In the genomic region with DNA sequence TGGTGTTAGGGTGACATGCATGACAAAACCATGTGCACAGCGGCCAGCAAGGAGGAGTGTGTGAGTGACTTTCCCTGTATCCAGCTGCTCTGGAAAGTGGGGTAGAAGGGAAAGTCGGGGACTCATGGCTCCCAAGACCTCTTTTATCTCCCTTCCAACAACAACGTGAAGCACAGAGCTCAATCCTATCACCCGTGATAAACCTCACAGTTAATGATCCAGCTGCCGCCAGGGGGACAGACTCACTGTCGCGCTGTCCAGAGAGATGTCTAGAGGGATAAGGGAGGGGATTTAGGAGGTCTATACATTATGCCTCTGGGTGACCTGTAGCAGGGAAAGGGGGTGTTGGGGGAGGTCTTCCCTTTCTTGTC, we compare ENCODE assay signal across 11 cellular contexts.
A peak's percentile ranks its signal among the peaks of the same experiment; 100 is the strongest.
DNase-seq lines count a peak whose midpoint lies in the region; ATAC-seq and TF ChIP-seq lines count a peak whose summit lies in the region.
"Had no signal": no experiment of that assay in that cellular context is flagged by ENCODE, and none has a peak within 500 bp of the region (broad histone marks: within the 10 kb centered on the region; RNA-seq: fewer than 3 reads in every experiment).

No MANE protein-coding gene starts in this region.

- H3K27me3 ChIP-seq in GM23338 (ENCODE audit: insufficient read depth), result no peaks in the 10 kb centered on the region
- H3K27me3 ChIP-seq: MG63 had no signal

- H3F3A ChIP-seq in GM23338 (replicated peaks; ENCODE audit: low read depth), result no peaks in the 10 kb centered on the region

- H3K27ac Mint-ChIP-seq in GM23338 (no peak overlapping the region), progenitor cell of endocrine pancreas (peak overlapping the region; percentile 49), T-cell (no peak overlapping the region)
- peak overlapping the region; percentile 83 for H3K27ac Mint-ChIP-seq in central memory CD8-positive, alpha-beta T cell (ENCODE audit: low read depth)

- peak overlapping the region; percentile 56; the same call in 1 of the 2 replicates for H2AFZ ChIP-seq in GM23338

- peaks cover 15% of the 10 kb centered on the region for H3K27me3 Mint-ChIP-seq in GM23338 (ENCODE audit: insufficient read depth, low read depth, poor library complexity)
- H3K27me3 Mint-ChIP-seq in central memory CD8-positive, alpha-beta T cell, result peaks cover 5% of the 10 kb centered on the region
- H3K27me3 Mint-ChIP-seq in progenitor cell of endocrine pancreas, result no peaks in the 10 kb centered on the region
- H3K27me3 Mint-ChIP-seq in T-cell, result peaks cover 0 to 5% of the 10 kb centered on the region in 2 donors

- no peaks in the 10 kb centered on the region for H4K20me1 ChIP-seq in GM23338 (replicated peaks; ENCODE audit: insufficient read depth)

- POLR2A ChIA-PET in T-cell (lab: Charles Lee), result interaction anchor here in 1 of 2 donors (0.6 kb wide), 1 partner anchor 208 kb away, joined by 3 read pairs; no protein-coding TSS in a partner anchor

- no peaks in the 10 kb centered on the region; the same call in 2 of the 3 replicates for H3K36me3 Mint-ChIP-seq in GM23338 (ENCODE audit: low read depth)
- peaks cover 4% of the 10 kb centered on the region for H3K36me3 Mint-ChIP-seq in central memory CD8-positive, alpha-beta T cell (ENCODE audit: insufficient read depth)
- no peaks in the 10 kb centered on the region for H3K36me3 Mint-ChIP-seq in progenitor cell of endocrine pancreas (ENCODE audit: insufficient read depth)
- no peaks in the 10 kb centered on the region for H3K36me3 Mint-ChIP-seq in T-cell
- H3K36me3 Mint-ChIP-seq: activated naive CD4-positive, alpha-beta T cell treated with anti-CD3 and anti-CD28 coated beads, Interleukin-2, amount 50 U/mL, for 72 hours had no signal

- H3K9me3 Mint-ChIP-seq in GM23338, result no peaks in the 10 kb centered on the region
- no peaks in the 10 kb centered on the region for H3K9me3 Mint-ChIP-seq in central memory CD8-positive, alpha-beta T cell
- peaks cover 3% of the 10 kb centered on the region for H3K9me3 Mint-ChIP-seq in progenitor cell of endocrine pancreas (ENCODE audit: low read depth)
- H3K9me3 Mint-ChIP-seq in T-cell, result no peaks in the 10 kb centered on the region

- peaks cover 8% of the 10 kb centered on the region for H3K4me1 ChIP-seq in GM23338 (ENCODE audit: insufficient read depth)

- no peaks in the 10 kb centered on the region for H3K79me2 ChIP-seq in GM23338 (replicated peaks; ENCODE audit: insufficient read depth)

- no peak overlapping the region for H3K4me3 ChIP-seq in GM23338
- H3K4me3 ChIP-seq: MG63 had no signal

- TF ChIP-seq CTCF in GM23338 (conservative IDR thresholded peaks at IDR 0.05; ENCODE audit: low read depth in 2 of 2) (peak; percentile 29 to 35), progenitor cell of endocrine pancreas (IDR thresholded peaks at IDR 0.05; ENCODE audit: unreplicated experiment) (peak; percentile 30)

- no peaks in the 10 kb centered on the region for H3K36me3 ChIP-seq in GM23338 (ENCODE audit: insufficient read depth)
- H3K36me3 ChIP-seq: MG63 had no signal

- no peak overlapping the region for H3K4me2 ChIP-seq in GM23338

- ATAC-seq in GM23338 (peak; percentile 43; the same call in 2 of the 3 replicates), T-cell (replicated peaks in 1 of 4) (no peak), GM19328 (IDR thresholded peaks at IDR 0.05; ENCODE audit: unreplicated experiment) (no peak)
- ATAC-seq in central memory CD8-positive, alpha-beta T cell (replicated peaks; ENCODE audit: extremely low read depth, poor library complexity, severe bottlenecking), result no peak

- H3K27ac ChIP-seq in GM23338 (ENCODE audit: low read depth), result no peak overlapping the region

- DNase-seq in GM23338 (ENCODE audit: low spot score), result peak; percentile 41
- DNase-seq in NCI-H82 (lab: John Stamatoyannopoulos, UW), result peak; percentile 84
- no peak for DNase-seq in central memory CD8-positive, alpha-beta T cell (ENCODE audit: low spot score in 2 of 2)
- no peak for DNase-seq in progenitor cell of endocrine pancreas (ENCODE audit: low spot score, unreplicated experiment)
- DNase-seq in T-cell, result no peak
- no peak for DNase-seq in stimulated activated CD8-positive, alpha-beta memory T cell treated with anti-CD3 and anti-CD28 coated beads, Interleukin-4, amount 100 ng/mL, for 48 hours
- DNase-seq: left cardiac atrium, MG63, NCI-H446 had no signal

- CTCF ChIA-PET in T-cell (lab: Charles Lee), result no interaction called here

- no peaks in the 10 kb centered on the region for H3K9me2 ChIP-seq in GM23338 (ENCODE audit: insufficient read depth)

- H3K4me3 Mint-ChIP-seq in GM23338 (no peak overlapping the region), progenitor cell of endocrine pancreas (ENCODE audit: low read depth) (no peak overlapping the region), T-cell (no peak overlapping the region)
- H3K4me3 Mint-ChIP-seq in central memory CD8-positive, alpha-beta T cell, result no peak overlapping the region

- H3K4me1 Mint-ChIP-seq in GM23338 (peaks cover 17% of the 10 kb centered on the region), progenitor cell of endocrine pancreas (ENCODE audit: low read depth) (peaks cover 21% of the 10 kb centered on the region), T-cell (peaks cover 14 to 18% (median 17%) of the 10 kb centered on the region in 3 donors)
- H3K4me1 Mint-ChIP-seq in central memory CD8-positive, alpha-beta T cell, result peaks cover 19% of the 10 kb centered on the region

TF ChIP-seq in GM23338, 12 proteins besides CTCF, POLR2A, EP300 and RAD21 (continues in another document):
- TF ChIP-seq JUNB (IDR thresholded peaks at IDR 0.05; ENCODE audit: unreplicated experiment) (no peak), ZNF331 (CRISPR knock-in tag; IDR thresholded peaks at IDR 0.05; ENCODE audit: low read depth) (no peak), STAT1 (IDR thresholded peaks at IDR 0.05; ENCODE audit: unreplicated experiment) (no peak), POLR2AphosphoS5 (IDR thresholded peaks at IDR 0.05; ENCODE audit: low read depth) (no peak), ETS1 (IDR thresholded peaks at IDR 0.05) (no peak)

Comparison
In these comparisons a context has a peak if more than half of its experiments do, and no peak if none do; other contexts are left out.
1. DNase-seq: peak in GM23338 (single experiment) and NCI-H82 (single experiment); none in central memory CD8-positive, alpha-beta T cell (0 of 2), progenitor cell of endocrine pancreas (single experiment), T-cell (0 of 34) and stimulated activated CD8-positive, alpha-beta memory T cell treated with anti-CD3 and anti-CD28 coated beads, Interleukin-4, amount 100 ng/mL, for 48 hours (single experiment).
2. H3K27ac Mint-ChIP-seq: peak in central memory CD8-positive, alpha-beta T cell (single experiment) and progenitor cell of endocrine pancreas (single experiment); none in GM23338 (single experiment) and T-cell (0 of 2).